In the genomic region with DNA sequence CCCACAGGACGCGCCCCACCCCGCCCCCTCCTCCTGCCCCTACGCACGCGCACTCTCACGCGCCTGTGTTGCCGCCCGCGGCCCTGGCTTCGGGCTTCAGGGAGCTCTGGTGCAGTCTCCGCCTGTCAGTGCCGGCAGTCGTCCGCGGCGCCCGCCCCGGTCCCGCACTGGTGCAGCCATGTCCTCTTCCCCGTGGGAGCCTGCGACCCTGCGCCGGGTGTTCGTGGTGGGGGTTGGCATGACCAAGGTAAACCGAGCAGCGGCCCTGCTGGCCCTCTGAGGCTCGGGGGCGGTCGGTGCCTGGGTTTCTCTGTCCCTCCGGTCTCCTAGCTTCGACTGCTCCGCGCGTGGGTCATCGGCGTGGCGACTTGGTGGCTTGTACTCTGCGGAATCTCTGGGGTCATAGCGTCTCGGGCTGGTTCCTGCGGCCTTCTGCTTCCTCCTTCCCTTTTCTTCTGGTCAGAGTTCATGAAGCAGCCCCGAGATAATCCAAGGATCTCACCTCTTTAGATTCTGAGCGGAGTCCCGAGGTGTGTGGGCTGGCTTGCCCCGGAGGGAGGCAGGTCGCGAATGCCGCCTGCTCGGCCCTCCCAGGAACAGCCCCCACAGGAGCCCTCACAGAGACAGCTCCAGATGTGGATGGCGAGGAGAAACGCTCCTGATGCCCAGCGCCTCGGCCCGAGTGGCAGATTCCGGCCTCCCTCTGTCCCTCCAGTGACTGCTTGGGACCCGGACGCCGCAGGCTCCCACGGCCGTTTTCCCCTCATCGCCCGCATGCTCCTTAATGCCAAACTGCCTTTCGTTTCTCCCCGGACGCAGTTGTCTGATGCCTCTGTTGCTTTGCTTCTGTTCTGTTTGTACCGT, we compare ENCODE assay signal across 8 cellular contexts. TPM values are rescaled to one million over a fixed set of nuclear protein-coding genes. Genes with fewer than 3 reads are reported as not detected.
DNase-seq lines count a peak whose midpoint lies in the region; ATAC-seq and TF ChIP-seq lines count a peak whose summit lies in the region.

A gene with protein sequence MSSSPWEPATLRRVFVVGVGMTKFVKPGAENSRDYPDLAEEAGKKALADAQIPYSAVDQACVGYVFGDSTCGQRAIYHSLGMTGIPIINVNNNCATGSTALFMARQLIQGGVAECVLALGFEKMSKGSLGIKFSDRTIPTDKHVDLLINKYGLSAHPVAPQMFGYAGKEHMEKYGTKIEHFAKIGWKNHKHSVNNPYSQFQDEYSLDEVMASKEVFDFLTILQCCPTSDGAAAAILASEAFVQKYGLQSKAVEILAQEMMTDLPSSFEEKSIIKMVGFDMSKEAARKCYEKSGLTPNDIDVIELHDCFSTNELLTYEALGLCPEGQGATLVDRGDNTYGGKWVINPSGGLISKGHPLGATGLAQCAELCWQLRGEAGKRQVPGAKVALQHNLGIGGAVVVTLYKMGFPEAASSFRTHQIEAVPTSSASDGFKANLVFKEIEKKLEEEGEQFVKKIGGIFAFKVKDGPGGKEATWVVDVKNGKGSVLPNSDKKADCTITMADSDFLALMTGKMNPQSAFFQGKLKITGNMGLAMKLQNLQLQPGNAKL (plus strand): TSS at position 58 of the 864 bp plus-strand sequence. CDS start 121 bp downstream, at position 179.

- peak; percentile 87 for DNase-seq in GM10266 (ENCODE audit: extremely low spot score)
- peak; percentile 67 for DNase-seq in NCI-H345 treated with DMSO at 0.1 percent for 48 hours (lab: John Stamatoyannopoulos, UW; ENCODE audit: unreplicated experiment)
- peak; percentile 78 for DNase-seq in activated CD8-positive, alpha-beta T cell treated with anti-CD3 and anti-CD28 coated beads for 36 hours
- DNase-seq in ecto neural progenitor cell (ENCODE audit: low spot score) = peak; percentile 87
- peak; percentile 83 for DNase-seq in lung (ENCODE audit: low spot score)
- DNase-seq in stimulated activated CD4-positive, alpha-beta T cell treated with anti-CD3 and anti-CD28 coated beads, TNF-alpha, amount 100 ng/mL, for 1 hour (ENCODE audit: low read depth in 3 of 3, low spot score in 1 of 3) = peak; percentile 43 to 70 (median 69)
- no peak for DNase-seq in GF-D8 (lab: John Stamatoyannopoulos, UW)

- ATAC-seq in HG02938 (IDR thresholded peaks at IDR 0.05; ENCODE audit: unreplicated experiment) (peak; percentile 73), lung (ENCODE audit: insufficient read depth, low FRiP score) (peak; percentile 95)
- peak; percentile 94 for ATAC-seq in activated CD8-positive, alpha-beta T cell treated with anti-CD3 and anti-CD28 coated beads for 36 hours

- no peaks in the 10 kb centered on the region for H3K36me3 Mint-ChIP-seq in activated CD8-positive, alpha-beta T cell treated with anti-CD3 and anti-CD28 coated beads for 36 hours (ENCODE audit: low read depth)

- POLR2A ChIA-PET in activated CD8-positive, alpha-beta T cell treated with anti-CD3 and anti-CD28 coated beads for 36 hours (lab: Charles Lee) = interaction anchor here (0.8 to 1.7 kb wide), 3 partner anchors 9 to 36 kb away, joined by 3 read pairs; no protein-coding TSS in a partner anchor

- H3K4me1 ChIP-seq in lung (ENCODE audit: control insufficient read depth in 2 of 2, insufficient read depth in 2 of 2, low read length in 2 of 2) = peaks cover 0 to 10% of the 10 kb centered on the region in 2 donors

- no peaks in the 10 kb centered on the region for H3K27me3 Mint-ChIP-seq in activated CD8-positive, alpha-beta T cell treated with anti-CD3 and anti-CD28 coated beads for 36 hours

- no peaks in the 10 kb centered on the region for H3K27me3 ChIP-seq in lung (ENCODE audit: control insufficient read depth, insufficient read depth)

- no peaks in the 10 kb centered on the region for H3K36me3 ChIP-seq in lung (ENCODE audit: control insufficient read depth in 2 of 2, insufficient read depth in 2 of 2, low read length in 2 of 2)

- H3K27ac Mint-ChIP-seq in activated CD8-positive, alpha-beta T cell treated with anti-CD3 and anti-CD28 coated beads for 36 hours = peak within 1 kb of the TSS; percentile 47

- WGBS in lung, 2 donors = 1% methylated on average over 63 to 68 of the region's 68 CpGs

- H3K9me3 Mint-ChIP-seq in activated CD8-positive, alpha-beta T cell treated with anti-CD3 and anti-CD28 coated beads for 36 hours = no peaks in the 10 kb centered on the region

- TF ChIP-seq CTCF in GM10266 (IDR thresholded peaks at IDR 0.05; ENCODE audit: control insufficient read depth, insufficient read depth, low read depth, missing control alignments) (no peak), lung (IDR thresholded peaks at IDR 0.05; ENCODE audit: control extremely low read depth, extremely low read depth) (no peak)
- TF ChIP-seq CTCF in activated CD8-positive, alpha-beta T cell treated with anti-CD3 and anti-CD28 coated beads for 36 hours (IDR thresholded peaks at IDR 0.05) = no peak

- intact Hi-C loops in activated CD8-positive, alpha-beta T cell treated with anti-CD3 and anti-CD28 coated beads for 36 hours (cut with micrococcal nuclease) = no loop called here

- H3K27ac ChIP-seq in lung (ENCODE audit: low read depth in 1 of 2, low read length in 1 of 2) = peak within 1 kb of the TSS; percentile 88 to 89

- peak within 1 kb of the TSS; percentile 75 for H3K4me3 Mint-ChIP-seq in activated CD8-positive, alpha-beta T cell treated with anti-CD3 and anti-CD28 coated beads for 36 hours

- peak within 1 kb of the TSS; percentile 72 for H3K4me3 ChIP-seq in lung

- CTCF ChIA-PET in activated CD8-positive, alpha-beta T cell treated with anti-CD3 and anti-CD28 coated beads for 36 hours (lab: Charles Lee) = interaction anchor here (0.6 kb wide), 1 partner anchor 9 kb away, joined by 3 read pairs; no protein-coding TSS in a partner anchor

- H3K9me3 ChIP-seq in lung (ENCODE audit: control insufficient read depth in 2 of 2, insufficient read depth in 1 of 2, low read length in 1 of 2) = no peaks in the 10 kb centered on the region

- peaks cover 12% of the 10 kb centered on the region for H3K4me1 Mint-ChIP-seq in activated CD8-positive, alpha-beta T cell treated with anti-CD3 and anti-CD28 coated beads for 36 hours (ENCODE audit: low read depth)

RNA-seq across cellular contexts. Expression of the gene that starts here (rescaled TPM):
- total RNA-seq in activated CD8-positive, alpha-beta T cell treated with anti-CD3 and anti-CD28 coated beads for 36 hours = 10 to 100 TPM; 60.7 to 66.8 TPM
- total RNA-seq in lung = 100 to 1,000 TPM; 125 to 130 TPM
- polyA plus RNA-seq in lung = 100 to 1,000 TPM in 1 of 2 donors, 10 to 100 TPM in 1; 85.6 to 157 TPM
